ENCODE assay signal across 8 cellular contexts in the genomic region with DNA sequence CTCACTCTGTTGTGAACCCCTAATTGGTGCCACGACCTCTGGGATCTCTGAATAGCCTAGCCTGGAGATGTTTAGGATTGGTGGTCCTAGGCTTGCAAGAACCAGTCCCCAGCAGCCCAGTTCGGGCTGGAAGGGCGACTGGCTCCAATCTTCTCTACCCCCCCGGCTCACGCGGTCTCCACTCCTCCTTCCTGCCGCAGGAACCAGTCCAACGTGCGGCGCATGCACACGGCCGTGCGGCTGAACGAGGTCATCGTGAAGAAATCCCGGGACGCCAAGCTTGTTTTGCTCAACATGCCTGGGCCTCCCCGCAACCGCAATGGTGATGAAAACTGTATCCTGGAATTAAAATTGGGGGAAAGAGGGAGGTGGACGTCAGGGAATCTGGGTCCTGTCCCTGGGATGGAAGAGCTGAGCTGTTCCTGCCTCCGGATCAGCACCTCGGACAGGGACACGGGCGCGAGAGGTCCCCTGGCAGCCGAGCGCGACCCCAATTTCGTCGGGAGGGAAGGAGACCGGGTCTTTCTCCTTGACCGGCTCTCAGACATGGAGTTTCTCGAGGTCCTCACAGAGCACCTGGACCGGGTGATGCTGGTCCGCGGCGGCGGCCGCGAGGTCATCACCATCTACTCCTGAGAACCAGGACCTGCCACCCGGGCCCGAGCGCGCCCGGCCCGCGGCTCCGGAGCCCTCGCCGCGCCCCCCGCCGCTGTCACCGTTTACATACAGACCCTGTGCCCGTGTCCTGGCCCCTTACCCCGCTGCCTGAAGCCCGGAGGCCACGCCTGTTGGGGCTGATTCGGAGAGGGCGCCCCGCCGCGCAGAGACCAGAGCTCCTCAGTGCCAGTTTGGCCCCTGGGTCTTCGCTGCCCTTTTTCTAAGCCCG. TPM values are rescaled to one million over a fixed set of nuclear protein-coding genes. Genes with fewer than 3 reads are reported as not detected.
DNase-seq lines count a peak whose midpoint lies in the region; ATAC-seq and TF ChIP-seq lines count a peak whose summit lies in the region.

No MANE protein-coding gene starts in this region.

- no peak for ATAC-seq in HG03442 (IDR thresholded peaks at IDR 0.05; ENCODE audit: unreplicated experiment)

- DNase-seq in EL (peak; percentile 37), NCI-H1048 (lab: John Stamatoyannopoulos, UW) (peak; percentile 1), epithelial cell of esophagus (ENCODE audit: low read depth) (peak; percentile 60), myocyte (ENCODE audit: low read depth) (peak; percentile 51), NCI-H128 (lab: John Stamatoyannopoulos, UW; ENCODE audit: unreplicated experiment) (no peak), NCI-H2227 (lab: John Stamatoyannopoulos, UW; ENCODE audit: unreplicated experiment) (no peak)
- DNase-seq in central memory CD4-positive, alpha-beta T cell = no peak

- TF ChIP-seq CTCF in epithelial cell of esophagus (IDR thresholded peaks at IDR 0.05; ENCODE audit: insufficient read depth, low read depth, low read length, missing control alignments) = no peak

- H3K4me3 ChIP-seq in epithelial cell of esophagus (ENCODE audit: low read length) = no peak overlapping the region

RNA-seq across cellular contexts. Expression of a gene that starts 28.2 kb away (rescaled TPM):
- total RNA-seq in myocyte = not detected in 2 replicates
- 0.30 TPM for polyA plus RNA-seq in myocyte (2012)

RNA-seq across cellular contexts. Expression of a gene that starts 32.5 kb away (rescaled TPM):
- 21.4 and 22.9 TPM in 2 replicates for total RNA-seq in myocyte
- 18.3 TPM for polyA plus RNA-seq in myocyte (2012)

RNA-seq across cellular contexts. Expression of a gene that starts 48.5 kb away (rescaled TPM):
- total RNA-seq in myocyte = not detected in 2 replicates
- not detected for polyA plus RNA-seq in myocyte (2012)

Comparison
In these comparisons a context has a peak if more than half of its experiments do, and no peak if none do; other contexts are left out.
1. DNase-seq: peak in EL (single experiment), NCI-H1048 (single experiment), epithelial cell of esophagus (single experiment) and myocyte (single experiment); none in NCI-H128 (single experiment), NCI-H2227 (single experiment) and central memory CD4-positive, alpha-beta T cell (single experiment).